Comparison of ENCODE assay signal across 8 cellular contexts in genomic region chr19:40191836-40192646, GRCh38. TPM values are rescaled to one million over a fixed set of nuclear protein-coding genes. Genes with fewer than 3 reads are reported as not detected.
A peak's percentile ranks its signal among the peaks of the same experiment; 100 is the strongest.
DNase-seq lines count a peak whose midpoint lies in the region; ATAC-seq and TF ChIP-seq lines count a peak whose summit lies in the region.

No MANE protein-coding gene starts in this region.

- peak; percentile 13 for ATAC-seq in GM19395 (IDR thresholded peaks at IDR 0.05; ENCODE audit: unreplicated experiment)
- peak; percentile 8 to 9 for ATAC-seq in activated T-cell treated with anti-CD3 and anti-CD28 coated beads, Interleukin-2, amount 50 U/mL, for 72 hours (replicated peaks in 1 of 2)
- peak in 6 of 8 donors; percentile 20 to 53 (median 24) for ATAC-seq in heart right ventricle
- peak in 3 of 4 donors; percentile 9 to 25 (median 15) for ATAC-seq in psoas muscle
- no peak for ATAC-seq in HG03469 (IDR thresholded peaks at IDR 0.05; ENCODE audit: unreplicated experiment)

- H3K27ac ChIP-seq in CD8-positive, alpha-beta memory T cell (ENCODE audit: low read depth, low read length), result peak overlapping the region; percentile 9
- H3K27ac ChIP-seq in heart right ventricle (peak overlapping the region; percentile 22 to 99 (median 86)), psoas muscle (peak overlapping the region; percentile 97)

- CTCF ChIA-PET in CD8-positive, alpha-beta memory T cell (lab: Charles Lee), result no interaction called here

- H3K27me3 ChIP-seq in CD8-positive, alpha-beta memory T cell (ENCODE audit: insufficient read depth, low read length, poor library complexity, severe bottlenecking), result no peaks in the 10 kb centered on the region
- H3K27me3 ChIP-seq in heart right ventricle (no peaks in the 10 kb centered on the region), psoas muscle (ENCODE audit: insufficient read depth in 3 of 3, low read length in 2 of 3) (no peaks in the 10 kb centered on the region)

- TF ChIP-seq CTCF in LNCaP clone FGC (IDR thresholded peaks at IDR 0.05; ENCODE audit: control insufficient read depth, extremely low read depth, insufficient read depth) (peak; percentile 16; the same call in 1 of the 2 replicates), heart right ventricle (IDR thresholded peaks at IDR 0.05) (peak in 1 of 9 donors; percentile 24), psoas muscle (IDR thresholded peaks at IDR 0.05) (no peak)

- H3K4me3 ChIP-seq in CD8-positive, alpha-beta memory T cell (ENCODE audit: low read length), result peak overlapping the region; percentile 6
- H3K4me3 ChIP-seq in LNCaP clone FGC (ENCODE audit: low read depth, low read length) (peak overlapping the region; percentile 89), heart right ventricle (peak overlapping the region; percentile 70 to 100 (median 98)), psoas muscle (peak overlapping the region; percentile 100)

- H3K4me3 Mint-ChIP-seq in CD8-positive, alpha-beta memory T cell, result peak overlapping the region in 6 of 7 donors; percentile 70 to 92 (median 73)
- peak overlapping the region; percentile 69 to 74 for H3K4me3 Mint-ChIP-seq in activated T-cell treated with anti-CD3 and anti-CD28 coated beads, Interleukin-2, amount 50 U/mL, for 72 hours

- POLR2A ChIA-PET in CD8-positive, alpha-beta memory T cell (lab: Charles Lee), result no interaction called here

- no peaks in the 10 kb centered on the region for H3K9me3 ChIP-seq in CD8-positive, alpha-beta memory T cell (ENCODE audit: low read length)
- H3K9me3 ChIP-seq in heart right ventricle (no peaks in the 10 kb centered on the region), psoas muscle (no peaks in the 10 kb centered on the region)

- no peaks in the 10 kb centered on the region for H3K36me3 ChIP-seq in CD8-positive, alpha-beta memory T cell (ENCODE audit: insufficient read depth, low read length)
- H3K36me3 ChIP-seq in heart right ventricle (no peaks in the 10 kb centered on the region), psoas muscle (ENCODE audit: insufficient read depth in 1 of 2, low read depth in 1 of 2) (no peaks in the 10 kb centered on the region)

- peaks cover 0 to 3% of the 10 kb centered on the region in 2 donors for H3K27me3 Mint-ChIP-seq in CD8-positive, alpha-beta memory T cell
- H3K27me3 Mint-ChIP-seq in activated T-cell treated with anti-CD3 and anti-CD28 coated beads, Interleukin-2, amount 50 U/mL, for 72 hours (ENCODE audit: low read depth), result no peaks in the 10 kb centered on the region

- H3K4me1 Mint-ChIP-seq in CD8-positive, alpha-beta memory T cell, result peaks cover 37 to 50% (median 49%) of the 10 kb centered on the region in 3 donors
- H3K4me1 Mint-ChIP-seq in activated T-cell treated with anti-CD3 and anti-CD28 coated beads, Interleukin-2, amount 50 U/mL, for 72 hours (ENCODE audit: low read depth), result peaks cover 29% of the 10 kb centered on the region

- H3K36me3 Mint-ChIP-seq in CD8-positive, alpha-beta memory T cell, result peaks cover 0 to 11% (median 0%) of the 10 kb centered on the region in 3 donors
- no peaks in the 10 kb centered on the region for H3K36me3 Mint-ChIP-seq in activated T-cell treated with anti-CD3 and anti-CD28 coated beads, Interleukin-2, amount 50 U/mL, for 72 hours (ENCODE audit: insufficient read depth in 2 of 2)

- H3K9me3 Mint-ChIP-seq in CD8-positive, alpha-beta memory T cell, result no peaks in the 10 kb centered on the region
- H3K9me3 Mint-ChIP-seq in activated T-cell treated with anti-CD3 and anti-CD28 coated beads, Interleukin-2, amount 50 U/mL, for 72 hours, result no peaks in the 10 kb centered on the region

- DNase-seq in CD8-positive, alpha-beta memory T cell, result peak in 2 of 5 donors; percentile 8 to 53
- no peak for DNase-seq in LNCaP clone FGC (ENCODE audit: low read depth)
- peak; percentile 40 for DNase-seq in activated T-cell treated with anti-CD3 and anti-CD28 coated beads, Interleukin-2, amount 50 U/mL, for 72 hours
- peak; percentile 36 to 39 for DNase-seq in heart right ventricle
- peak; percentile 35 to 68 for DNase-seq in psoas muscle
- DNase-seq in MV-4-11 (lab: John Stamatoyannopoulos, UW), result no peak

- peak overlapping the region in 6 of 8 donors; percentile 6 to 73 (median 52) for H3K27ac Mint-ChIP-seq in CD8-positive, alpha-beta memory T cell
- no peak overlapping the region for H3K27ac Mint-ChIP-seq in activated T-cell treated with anti-CD3 and anti-CD28 coated beads, Interleukin-2, amount 50 U/mL, for 72 hours

- 19 to 20% methylated on average over 56 to 62 of the region's 62 CpGs for WGBS in heart right ventricle, 2 donors
- WGBS in psoas muscle, 3 donors, result 13 to 18% (median 15%) methylated on average over 46 to 62 of the region's 62 CpGs

- intact Hi-C loops in heart right ventricle (cut with DNase I) (no loop called here), psoas muscle (cut with DNase I) (no loop called here)

- peaks cover 17% of the 10 kb centered on the region for H3K4me1 ChIP-seq in CD8-positive, alpha-beta memory T cell (ENCODE audit: insufficient read depth, low read length)
- peaks cover 0 to 24% (median 18%) of the 10 kb centered on the region in 9 donors for H3K4me1 ChIP-seq in heart right ventricle
- H3K4me1 ChIP-seq in psoas muscle, result peaks cover 21% of the 10 kb centered on the region

RNA-seq across cellular contexts. Expression of gene MAP3K10, which starts 0.8 kb away (rescaled TPM):
- total RNA-seq in CD8-positive, alpha-beta memory T cell, result 10 to 100 TPM; 13.9 to 15.4 TPM
- polyA plus RNA-seq in CD8-positive, alpha-beta memory T cell, result 1.3 TPM
- 10 to 100 TPM; 12.7 to 22.0 TPM for total RNA-seq in activated T-cell treated with anti-CD3 and anti-CD28 coated beads, Interleukin-2, amount 50 U/mL, for 72 hours
- total RNA-seq in heart right ventricle, result 10 to 100 TPM; 10.8 to 29.1 (median 15.8) TPM
- polyA plus RNA-seq in heart right ventricle, result 10 to 100 TPM; 12.1 to 31.2 TPM
- 10 to 100 TPM; 18.6 to 22.2 (median 19.5) TPM for total RNA-seq in psoas muscle
- 10 to 100 TPM; 10.7 to 35.1 (median 16.0) TPM for polyA plus RNA-seq in psoas muscle

RNA-seq across cellular contexts. Expression of gene TTC9B, which starts 26.1 kb away (rescaled TPM):
- not detected for total RNA-seq in CD8-positive, alpha-beta memory T cell
- polyA plus RNA-seq in CD8-positive, alpha-beta memory T cell, result not detected
- not detected for total RNA-seq in activated T-cell treated with anti-CD3 and anti-CD28 coated beads, Interleukin-2, amount 50 U/mL, for 72 hours
- total RNA-seq in heart right ventricle, result not detected
- not detected for polyA plus RNA-seq in heart right ventricle
- not detected for total RNA-seq in psoas muscle
- under 1 TPM in 1 of 3 donors, not detected in 2; 0.06 TPM for polyA plus RNA-seq in psoas muscle

RNA-seq across cellular contexts. Expression of gene CCNP, which starts 34.4 kb away (rescaled TPM):
- under 1 TPM in 1 of 2 experiments, not detected in 1; 0.11 TPM for total RNA-seq in CD8-positive, alpha-beta memory T cell
- polyA plus RNA-seq in CD8-positive, alpha-beta memory T cell, result not detected
- 1 to 10 TPM in 1 of 2 donors, under 1 TPM in 1; 0.81 to 1.2 TPM for total RNA-seq in activated T-cell treated with anti-CD3 and anti-CD28 coated beads, Interleukin-2, amount 50 U/mL, for 72 hours
- not detected for total RNA-seq in heart right ventricle
- polyA plus RNA-seq in heart right ventricle, result under 1 TPM; 0.04 to 0.15 TPM
- not detected for total RNA-seq in psoas muscle
- polyA plus RNA-seq in psoas muscle, result under 1 TPM in 1 of 3 donors, not detected in 2; 0.04 TPM

Comparison
In these comparisons a context has a peak if more than half of its experiments do, and no peak if none do; other contexts are left out.
1. DNase-seq: peak in activated T-cell treated with anti-CD3 and anti-CD28 coated beads, Interleukin-2, amount 50 U/mL, for 72 hours (2 of 2), heart right ventricle (2 of 2) and psoas muscle (2 of 2); none in LNCaP clone FGC (single experiment) and MV-4-11 (single experiment).
2. H3K27ac ChIP-seq: peak in every context shown above with its lines; median percentile 97 in psoas muscle; 86 in heart right ventricle; 9 in CD8-positive, alpha-beta memory T cell.
3. H3K4me3 ChIP-seq: peak in every context shown above with its lines; median percentile 100 in psoas muscle; 98 in heart right ventricle; 89 in LNCaP clone FGC; 6 in CD8-positive, alpha-beta memory T cell.